1 cellular context compared by ENCODE assay signal in the genomic region with DNA sequence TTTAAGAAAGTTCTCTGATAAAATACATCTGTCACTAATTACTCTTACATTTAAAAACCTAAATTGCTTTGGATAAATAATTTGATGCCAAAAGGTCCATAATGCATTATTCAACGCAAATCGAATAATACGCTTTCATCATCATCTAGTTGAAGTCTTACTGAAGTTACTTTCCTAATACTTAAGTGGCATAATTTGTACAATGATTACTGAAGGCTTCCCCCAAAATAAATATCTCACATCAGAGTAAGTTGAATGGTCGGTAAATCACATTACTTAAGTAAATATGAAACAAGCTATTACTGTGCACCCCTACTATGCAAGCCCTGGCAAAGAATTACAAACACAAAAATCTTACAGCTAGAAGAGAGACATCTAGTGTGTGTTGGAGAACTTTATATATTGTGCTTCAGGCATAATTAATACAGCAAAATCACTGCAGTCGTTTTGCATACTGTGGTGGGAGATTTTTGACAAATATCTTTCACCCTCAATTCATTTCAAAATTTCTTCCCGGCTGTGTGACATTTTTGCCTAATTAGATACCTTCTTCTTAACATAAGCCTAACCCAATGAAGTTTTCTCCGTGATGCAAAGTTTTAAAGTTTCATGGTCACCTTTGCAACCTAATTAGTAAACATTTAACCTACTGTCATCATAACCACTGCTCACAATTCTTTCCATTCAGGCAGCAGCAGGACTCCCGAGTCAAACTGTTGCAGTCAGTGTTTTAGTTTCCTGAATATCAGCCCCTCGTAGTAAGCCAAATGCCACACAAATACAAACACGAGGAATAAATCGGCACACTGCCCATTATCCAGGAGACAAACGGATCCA.
TF ChIP-seq lines count a peak whose summit lies in the region.

No MANE protein-coding gene starts in this region.

TF ChIP-seq in GM23338, 12 proteins besides CTCF, POLR2A, EP300 and RAD21 (continued from another document):
- TF ChIP-seq EZH2 (IDR thresholded peaks at IDR 0.05; ENCODE audit: low read depth, unreplicated experiment): no peak
- TF ChIP-seq EZH2phosphoT487 (IDR thresholded peaks at IDR 0.05; ENCODE audit: unreplicated experiment): no peak
- TF ChIP-seq JUNB (IDR thresholded peaks at IDR 0.05; ENCODE audit: unreplicated experiment): no peak
- TF ChIP-seq ETS1 (IDR thresholded peaks at IDR 0.05): no peak
- TF ChIP-seq, protein P1, sequence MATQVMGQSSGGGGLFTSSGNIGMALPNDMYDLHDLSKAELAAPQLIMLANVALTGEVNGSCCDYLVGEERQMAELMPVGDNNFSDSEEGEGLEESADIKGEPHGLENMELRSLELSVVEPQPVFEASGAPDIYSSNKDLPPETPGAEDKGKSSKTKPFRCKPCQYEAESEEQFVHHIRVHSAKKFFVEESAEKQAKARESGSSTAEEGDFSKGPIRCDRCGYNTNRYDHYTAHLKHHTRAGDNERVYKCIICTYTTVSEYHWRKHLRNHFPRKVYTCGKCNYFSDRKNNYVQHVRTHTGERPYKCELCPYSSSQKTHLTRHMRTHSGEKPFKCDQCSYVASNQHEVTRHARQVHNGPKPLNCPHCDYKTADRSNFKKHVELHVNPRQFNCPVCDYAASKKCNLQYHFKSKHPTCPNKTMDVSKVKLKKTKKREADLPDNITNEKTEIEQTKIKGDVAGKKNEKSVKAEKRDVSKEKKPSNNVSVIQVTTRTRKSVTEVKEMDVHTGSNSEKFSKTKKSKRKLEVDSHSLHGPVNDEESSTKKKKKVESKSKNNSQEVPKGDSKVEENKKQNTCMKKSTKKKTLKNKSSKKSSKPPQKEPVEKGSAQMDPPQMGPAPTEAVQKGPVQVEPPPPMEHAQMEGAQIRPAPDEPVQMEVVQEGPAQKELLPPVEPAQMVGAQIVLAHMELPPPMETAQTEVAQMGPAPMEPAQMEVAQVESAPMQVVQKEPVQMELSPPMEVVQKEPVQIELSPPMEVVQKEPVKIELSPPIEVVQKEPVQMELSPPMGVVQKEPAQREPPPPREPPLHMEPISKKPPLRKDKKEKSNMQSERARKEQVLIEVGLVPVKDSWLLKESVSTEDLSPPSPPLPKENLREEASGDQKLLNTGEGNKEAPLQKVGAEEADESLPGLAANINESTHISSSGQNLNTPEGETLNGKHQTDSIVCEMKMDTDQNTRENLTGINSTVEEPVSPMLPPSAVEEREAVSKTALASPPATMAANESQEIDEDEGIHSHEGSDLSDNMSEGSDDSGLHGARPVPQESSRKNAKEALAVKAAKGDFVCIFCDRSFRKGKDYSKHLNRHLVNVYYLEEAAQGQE (IDR thresholded peaks at IDR 0.05; ENCODE audit: unreplicated experiment): no peak
